ENCODE assay signal across 32 cellular contexts in the genomic region with DNA sequence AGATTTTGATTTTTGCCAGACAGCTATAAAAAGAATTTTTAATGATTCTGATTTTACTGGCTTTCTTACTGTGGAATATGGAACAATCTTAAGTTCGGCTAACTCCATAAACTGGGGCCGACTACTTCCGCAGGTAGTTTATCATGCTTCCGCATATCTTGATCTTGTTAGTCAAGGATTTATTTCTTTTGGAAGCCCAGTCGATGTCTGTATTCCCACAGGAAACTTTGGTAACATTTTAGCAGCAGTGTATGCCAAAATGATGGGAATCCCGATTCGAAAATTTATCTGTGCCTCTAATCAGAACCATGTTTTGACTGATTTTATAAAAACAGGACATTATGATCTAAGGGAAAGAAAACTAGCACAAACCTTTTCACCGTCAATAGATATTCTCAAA. TPM values are rescaled to one million over a fixed set of nuclear protein-coding genes. Genes with fewer than 3 reads are reported as not detected.
"Had no signal": no experiment of that assay in that cellular context is flagged by ENCODE, and none has a peak within 500 bp of the region (broad histone marks: within the 10 kb centered on the region; RNA-seq: fewer than 3 reads in every experiment).

No MANE protein-coding gene starts in this region.

- H3K27me3 ChIP-seq: adrenal gland, neutrophil, ovary, right lobe of liver, thyroid gland, upper lobe of right lung had no signal

- H3K4me3 Mint-ChIP-seq: activated CD4-positive, alpha-beta T cell treated with anti-CD3 and anti-CD28 coated beads for 36 hours; activated CD8-positive, alpha-beta memory T cell treated with anti-CD3 and anti-CD28 coated beads, Interleukin-2, amount 10 ng/mL, durations not matched to agents 7 days and 5 days; activated CD8-positive, alpha-beta T cell treated with anti-CD3 and anti-CD28 coated beads, Interleukin-2, amount 10 ng/mL, durations not matched to agents 7 days and 5 days; activated naive CD8-positive, alpha-beta T cell; brain; endodermal cell; mesothelial cell of epicardium; naive B cell; nephron progenitor cell; stimulated activated effector memory CD8-positive, alpha-beta T cell treated with anti-CD3 and anti-CD28 coated beads, Interleukin-12 subunit alpha, Interleukin-12 subunit beta, amount 100 ng/mL, for 72 hours; stimulated activated naive CD8-positive, alpha-beta T cell treated with anti-CD3 and anti-CD28 coated beads, Interleukin-15, Interleukin-2, amounts not matched to agents 100 ng/mL and 50 ng/mL, for 24 hours had no signal

- H3K4me1 Mint-ChIP-seq: activated CD8-positive, alpha-beta memory T cell treated with anti-CD3 and anti-CD28 coated beads, Interleukin-2, amount 10 ng/mL, durations not matched to agents 7 days and 5 days; endodermal cell; nephron progenitor cell; stimulated activated effector memory CD8-positive, alpha-beta T cell treated with anti-CD3 and anti-CD28 coated beads, Interleukin-12 subunit alpha, Interleukin-12 subunit beta, amount 100 ng/mL, for 72 hours had no signal

- DNase-seq: activated CD4-positive, alpha-beta T cell treated with anti-CD3 and anti-CD28 coated beads for 36 hours; activated CD4-positive, CD25-positive, alpha-beta regulatory T cell; activated CD8-positive, alpha-beta memory T cell treated with anti-CD3 and anti-CD28 coated beads, Interleukin-2, amount 10 ng/mL, durations not matched to agents 7 days and 5 days; activated CD8-positive, alpha-beta T cell treated with anti-CD3 and anti-CD28 coated beads, Interleukin-2, amount 10 ng/mL, durations not matched to agents 7 days and 5 days; activated T-cell treated with anti-CD3 and anti-CD28 coated beads, Interleukin-2, amount 50 U/mL, for 48 hours; adrenal gland; aorta; cortex of kidney; endodermal cell; kidney glomerular epithelial cell; mammary epithelial cell; naive B cell; nephron progenitor cell; ovary; right lobe of liver; stimulated activated CD4-positive, alpha-beta T cell treated with anti-CD3 and anti-CD28 coated beads, Interleukin-4, amount 100 ng/mL, for 24 hours; substantia nigra; T-helper 1 cell; thyroid gland; upper lobe of right lung had no signal

- H3K9me3 Mint-ChIP-seq: activated T-helper 2 cell treated with anti-CD3 and anti-CD28 coated beads, Interferon-gamma antibody, Interleukin-2, Interleukin-4, amounts not matched to agents 10 μg/mL and 5 μg/mL and 100 μg/mL, durations not matched to agents 14 hours and 24 hours and 36 hours; endodermal cell; naive B cell; stimulated activated effector memory CD8-positive, alpha-beta T cell treated with anti-CD3 and anti-CD28 coated beads, Interleukin-12 subunit alpha, Interleukin-12 subunit beta, amount 100 ng/mL, for 72 hours; stimulated activated naive CD8-positive, alpha-beta T cell treated with anti-CD3 and anti-CD28 coated beads, Interleukin-15, Interleukin-2, amounts not matched to agents 100 ng/mL and 50 ng/mL, for 24 hours had no signal

- H3K36me3 ChIP-seq: adrenal gland, neutrophil, ovary, right lobe of liver, thyroid gland, upper lobe of right lung had no signal

- H3K4me1 ChIP-seq: upper lobe of right lung had no signal

- H3K27me3 Mint-ChIP-seq: activated CD4-positive, alpha-beta T cell treated with anti-CD3 and anti-CD28 coated beads for 36 hours; activated CD8-positive, alpha-beta memory T cell treated with anti-CD3 and anti-CD28 coated beads, Interleukin-2, amount 10 ng/mL, durations not matched to agents 7 days and 5 days; activated naive CD8-positive, alpha-beta T cell; naive B cell; progenitor cell of endocrine pancreas; stimulated activated naive CD8-positive, alpha-beta T cell treated with anti-CD3 and anti-CD28 coated beads, Interleukin-15, Interleukin-2, amounts not matched to agents 100 ng/mL and 50 ng/mL, for 24 hours had no signal

- H3K9me3 ChIP-seq: adrenal gland, neutrophil, ovary, right lobe of liver, thyroid gland, upper lobe of right lung had no signal

- H3K27ac Mint-ChIP-seq: activated CD4-positive, alpha-beta T cell treated with anti-CD3 and anti-CD28 coated beads for 36 hours; activated CD8-positive, alpha-beta memory T cell treated with anti-CD3 and anti-CD28 coated beads, Interleukin-2, amount 10 ng/mL, durations not matched to agents 7 days and 5 days; activated CD8-positive, alpha-beta T cell treated with anti-CD3 and anti-CD28 coated beads, Interleukin-2, amount 10 ng/mL, durations not matched to agents 7 days and 5 days; activated naive CD8-positive, alpha-beta T cell; activated T-helper 2 cell treated with anti-CD3 and anti-CD28 coated beads, Interferon-gamma antibody, Interleukin-2, Interleukin-4, amounts not matched to agents 10 μg/mL and 5 μg/mL and 100 μg/mL, durations not matched to agents 14 hours and 24 hours and 36 hours; endodermal cell; mesothelial cell of epicardium; naive B cell; nephron progenitor cell; progenitor cell of endocrine pancreas; stimulated activated effector memory CD8-positive, alpha-beta T cell treated with anti-CD3 and anti-CD28 coated beads, Interleukin-12 subunit alpha, Interleukin-12 subunit beta, amount 100 ng/mL, for 72 hours; stimulated activated naive CD8-positive, alpha-beta T cell treated with anti-CD3 and anti-CD28 coated beads, Interleukin-15, Interleukin-2, amounts not matched to agents 100 ng/mL and 50 ng/mL, for 24 hours had no signal

- H3K4me3 ChIP-seq: adrenal gland, ovary, right lobe of liver, skin epidermis, thyroid gland, upper lobe of right lung had no signal

- ATAC-seq: activated CD4-positive, alpha-beta T cell treated with anti-CD3 and anti-CD28 coated beads for 36 hours; activated CD8-positive, alpha-beta memory T cell treated with anti-CD3 and anti-CD28 coated beads, Interleukin-2, amount 10 ng/mL, durations not matched to agents 7 days and 5 days; activated CD8-positive, alpha-beta T cell treated with anti-CD3 and anti-CD28 coated beads, Interleukin-2, amount 10 ng/mL, durations not matched to agents 7 days and 5 days; esophagus mucosa; left lobe of liver; right lobe of liver; stimulated activated effector memory CD8-positive, alpha-beta T cell treated with anti-CD3 and anti-CD28 coated beads, Interleukin-12 subunit alpha, Interleukin-12 subunit beta, amount 100 ng/mL, for 72 hours; upper lobe of right lung had no signal

- H3K36me3 Mint-ChIP-seq: stimulated activated effector memory CD8-positive, alpha-beta T cell treated with anti-CD3 and anti-CD28 coated beads, Interleukin-12 subunit alpha, Interleukin-12 subunit beta, amount 100 ng/mL, for 72 hours had no signal

- H3K27ac ChIP-seq: adrenal gland, neutrophil, ovary, right lobe of liver, upper lobe of right lung had no signal

RNA-seq across cellular contexts. Expression of gene ENKUR, which starts 8.6 kb away (rescaled TPM):
- total RNA-seq: activated CD8-positive, alpha-beta memory T cell treated with anti-CD3 and anti-CD28 coated beads, Interleukin-2, amount 10 ng/mL, durations not matched to agents 7 days and 5 days; activated CD8-positive, alpha-beta T cell treated with anti-CD3 and anti-CD28 coated beads, Interleukin-2, amount 10 ng/mL, durations not matched to agents 7 days and 5 days; activated T-helper 2 cell treated with anti-CD3 and anti-CD28 coated beads, Interferon-gamma antibody, Interleukin-2, Interleukin-4, amounts not matched to agents 10 μg/mL and 5 μg/mL and 100 μg/mL, durations not matched to agents 14 hours and 24 hours and 36 hours; cardiac septum; endodermal cell; esophagus mucosa had no signal
